ENCODE assay signal across 2 cellular contexts in genomic region chr1:11019358-11019757, GRCh38.
TF ChIP-seq lines count a peak whose summit lies in the region.

No MANE protein-coding gene starts in this region.

TF ChIP-seq in HEK293, 187 proteins besides CTCF, POLR2A, EP300 and RAD21:
- TF ChIP-seq PRDM10 (tag by site-specific recombination; IDR thresholded peaks at IDR 0.05) = peak; percentile 54

TF ChIP-seq in K562, 482 proteins besides CTCF, POLR2A, EP300 and RAD21:
- TF ChIP-seq RBFOX2 (IDR thresholded peaks at IDR 0.05; ENCODE audit: low read depth, low read length) = 0 out of 2 replicates have a peak, but pooled peaks have one; percentile 8
